Comparison of ENCODE assay signal across 1 cellular context in the genomic region with DNA sequence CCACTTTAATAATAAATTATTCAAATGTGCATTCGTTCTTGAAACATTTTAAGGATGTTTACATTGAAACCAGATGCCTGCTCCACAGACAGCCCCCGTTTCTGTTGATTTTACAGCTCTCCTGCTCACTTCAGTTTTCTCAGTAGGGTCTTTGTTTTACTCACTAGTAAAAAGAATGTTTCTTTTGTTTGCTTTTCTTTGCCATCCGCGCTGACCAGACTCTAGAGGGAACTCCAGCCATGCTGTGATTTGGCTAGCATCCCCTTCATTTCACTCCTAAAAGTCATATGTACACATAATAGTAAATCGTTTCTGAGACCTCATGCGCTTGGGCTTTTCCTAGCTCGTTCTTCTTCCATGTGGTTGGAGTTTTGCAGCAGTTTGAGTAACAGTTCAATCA.
TF ChIP-seq lines count a peak whose summit lies in the region.

No MANE protein-coding gene starts in this region.

TF ChIP-seq in GM23338, 12 proteins besides CTCF, POLR2A, EP300 and RAD21 (continued from another document):
- TF ChIP-seq, protein P1, sequence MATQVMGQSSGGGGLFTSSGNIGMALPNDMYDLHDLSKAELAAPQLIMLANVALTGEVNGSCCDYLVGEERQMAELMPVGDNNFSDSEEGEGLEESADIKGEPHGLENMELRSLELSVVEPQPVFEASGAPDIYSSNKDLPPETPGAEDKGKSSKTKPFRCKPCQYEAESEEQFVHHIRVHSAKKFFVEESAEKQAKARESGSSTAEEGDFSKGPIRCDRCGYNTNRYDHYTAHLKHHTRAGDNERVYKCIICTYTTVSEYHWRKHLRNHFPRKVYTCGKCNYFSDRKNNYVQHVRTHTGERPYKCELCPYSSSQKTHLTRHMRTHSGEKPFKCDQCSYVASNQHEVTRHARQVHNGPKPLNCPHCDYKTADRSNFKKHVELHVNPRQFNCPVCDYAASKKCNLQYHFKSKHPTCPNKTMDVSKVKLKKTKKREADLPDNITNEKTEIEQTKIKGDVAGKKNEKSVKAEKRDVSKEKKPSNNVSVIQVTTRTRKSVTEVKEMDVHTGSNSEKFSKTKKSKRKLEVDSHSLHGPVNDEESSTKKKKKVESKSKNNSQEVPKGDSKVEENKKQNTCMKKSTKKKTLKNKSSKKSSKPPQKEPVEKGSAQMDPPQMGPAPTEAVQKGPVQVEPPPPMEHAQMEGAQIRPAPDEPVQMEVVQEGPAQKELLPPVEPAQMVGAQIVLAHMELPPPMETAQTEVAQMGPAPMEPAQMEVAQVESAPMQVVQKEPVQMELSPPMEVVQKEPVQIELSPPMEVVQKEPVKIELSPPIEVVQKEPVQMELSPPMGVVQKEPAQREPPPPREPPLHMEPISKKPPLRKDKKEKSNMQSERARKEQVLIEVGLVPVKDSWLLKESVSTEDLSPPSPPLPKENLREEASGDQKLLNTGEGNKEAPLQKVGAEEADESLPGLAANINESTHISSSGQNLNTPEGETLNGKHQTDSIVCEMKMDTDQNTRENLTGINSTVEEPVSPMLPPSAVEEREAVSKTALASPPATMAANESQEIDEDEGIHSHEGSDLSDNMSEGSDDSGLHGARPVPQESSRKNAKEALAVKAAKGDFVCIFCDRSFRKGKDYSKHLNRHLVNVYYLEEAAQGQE (IDR thresholded peaks at IDR 0.05; ENCODE audit: unreplicated experiment) = no peak
- TF ChIP-seq NANOG (IDR thresholded peaks at IDR 0.05; ENCODE audit: borderline replicate concordance) = no peak
- no peak for TF ChIP-seq EZH2phosphoT487 (IDR thresholded peaks at IDR 0.05; ENCODE audit: unreplicated experiment)
- TF ChIP-seq JUNB (IDR thresholded peaks at IDR 0.05; ENCODE audit: unreplicated experiment) = no peak
- TF ChIP-seq EZH2 (IDR thresholded peaks at IDR 0.05; ENCODE audit: low read depth, unreplicated experiment) = no peak
- TF ChIP-seq POLR2AphosphoS5 (IDR thresholded peaks at IDR 0.05; ENCODE audit: low read depth) = no peak
- TF ChIP-seq, protein P2, sequence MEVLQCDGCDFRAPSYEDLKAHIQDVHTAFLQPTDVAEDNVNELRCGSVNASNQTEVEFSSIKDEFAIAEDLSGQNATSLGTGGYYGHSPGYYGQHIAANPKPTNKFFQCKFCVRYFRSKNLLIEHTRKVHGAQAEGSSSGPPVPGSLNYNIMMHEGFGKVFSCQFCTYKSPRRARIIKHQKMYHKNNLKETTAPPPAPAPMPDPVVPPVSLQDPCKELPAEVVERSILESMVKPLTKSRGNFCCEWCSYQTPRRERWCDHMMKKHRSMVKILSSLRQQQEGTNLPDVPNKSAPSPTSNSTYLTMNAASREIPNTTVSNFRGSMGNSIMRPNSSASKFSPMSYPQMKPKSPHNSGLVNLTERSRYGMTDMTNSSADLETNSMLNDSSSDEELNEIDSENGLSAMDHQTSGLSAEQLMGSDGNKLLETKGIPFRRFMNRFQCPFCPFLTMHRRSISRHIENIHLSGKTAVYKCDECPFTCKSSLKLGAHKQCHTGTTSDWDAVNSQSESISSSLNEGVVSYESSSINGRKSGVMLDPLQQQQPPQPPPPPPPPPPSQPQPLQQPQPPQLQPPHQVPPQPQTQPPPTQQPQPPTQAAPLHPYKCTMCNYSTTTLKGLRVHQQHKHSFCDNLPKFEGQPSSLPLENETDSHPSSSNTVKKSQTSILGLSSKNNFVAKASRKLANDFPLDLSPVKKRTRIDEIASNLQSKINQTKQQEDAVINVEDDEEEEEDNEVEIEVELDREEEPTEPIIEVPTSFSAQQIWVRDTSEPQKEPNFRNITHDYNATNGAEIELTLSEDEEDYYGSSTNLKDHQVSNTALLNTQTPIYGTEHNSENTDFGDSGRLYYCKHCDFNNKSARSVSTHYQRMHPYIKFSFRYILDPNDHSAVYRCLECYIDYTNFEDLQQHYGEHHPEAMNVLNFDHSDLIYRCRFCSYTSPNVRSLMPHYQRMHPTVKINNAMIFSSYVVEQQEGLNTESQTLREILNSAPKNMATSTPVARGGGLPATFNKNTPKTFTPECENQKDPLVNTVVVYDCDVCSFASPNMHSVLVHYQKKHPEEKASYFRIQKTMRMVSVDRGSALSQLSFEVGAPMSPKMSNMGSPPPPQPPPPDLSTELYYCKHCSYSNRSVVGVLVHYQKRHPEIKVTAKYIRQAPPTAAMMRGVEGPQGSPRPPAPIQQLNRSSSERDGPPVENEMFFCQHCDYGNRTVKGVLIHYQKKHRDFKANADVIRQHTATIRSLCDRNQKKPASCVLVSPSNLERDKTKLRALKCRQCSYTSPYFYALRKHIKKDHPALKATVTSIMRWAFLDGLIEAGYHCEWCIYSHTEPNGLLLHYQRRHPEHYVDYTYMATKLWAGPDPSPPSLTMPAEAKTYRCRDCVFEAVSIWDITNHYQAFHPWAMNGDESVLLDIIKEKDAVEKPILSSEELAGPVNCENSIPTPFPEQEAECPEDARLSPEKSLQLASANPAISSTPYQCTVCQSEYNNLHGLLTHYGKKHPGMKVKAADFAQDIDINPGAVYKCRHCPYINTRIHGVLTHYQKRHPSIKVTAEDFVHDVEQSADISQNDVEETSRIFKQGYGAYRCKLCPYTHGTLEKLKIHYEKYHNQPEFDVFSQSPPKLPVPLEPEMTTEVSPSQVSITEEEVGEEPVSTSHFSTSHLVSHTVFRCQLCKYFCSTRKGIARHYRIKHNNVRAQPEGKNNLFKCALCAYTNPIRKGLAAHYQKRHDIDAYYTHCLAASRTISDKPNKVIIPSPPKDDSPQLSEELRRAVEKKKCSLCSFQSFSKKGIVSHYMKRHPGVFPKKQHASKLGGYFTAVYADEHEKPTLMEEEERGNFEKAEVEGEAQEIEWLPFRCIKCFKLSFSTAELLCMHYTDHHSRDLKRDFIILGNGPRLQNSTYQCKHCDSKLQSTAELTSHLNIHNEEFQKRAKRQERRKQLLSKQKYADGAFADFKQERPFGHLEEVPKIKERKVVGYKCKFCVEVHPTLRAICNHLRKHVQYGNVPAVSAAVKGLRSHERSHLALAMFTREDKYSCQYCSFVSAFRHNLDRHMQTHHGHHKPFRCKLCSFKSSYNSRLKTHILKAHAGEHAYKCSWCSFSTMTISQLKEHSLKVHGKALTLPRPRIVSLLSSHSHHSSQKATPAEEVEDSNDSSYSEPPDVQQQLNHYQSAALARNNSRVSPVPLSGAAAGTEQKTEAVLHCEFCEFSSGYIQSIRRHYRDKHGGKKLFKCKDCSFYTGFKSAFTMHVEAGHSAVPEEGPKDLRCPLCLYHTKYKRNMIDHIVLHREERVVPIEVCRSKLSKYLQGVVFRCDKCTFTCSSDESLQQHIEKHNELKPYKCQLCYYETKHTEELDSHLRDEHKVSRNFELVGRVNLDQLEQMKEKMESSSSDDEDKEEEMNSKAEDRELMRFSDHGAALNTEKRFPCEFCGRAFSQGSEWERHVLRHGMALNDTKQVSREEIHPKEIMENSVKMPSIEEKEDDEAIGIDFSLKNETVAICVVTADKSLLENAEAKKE (CRISPR knock-in tag; IDR thresholded peaks at IDR 0.05) = no peak
TF ChIP-seq in GM23338: peak in this region for 0.
